In the genomic region with DNA sequence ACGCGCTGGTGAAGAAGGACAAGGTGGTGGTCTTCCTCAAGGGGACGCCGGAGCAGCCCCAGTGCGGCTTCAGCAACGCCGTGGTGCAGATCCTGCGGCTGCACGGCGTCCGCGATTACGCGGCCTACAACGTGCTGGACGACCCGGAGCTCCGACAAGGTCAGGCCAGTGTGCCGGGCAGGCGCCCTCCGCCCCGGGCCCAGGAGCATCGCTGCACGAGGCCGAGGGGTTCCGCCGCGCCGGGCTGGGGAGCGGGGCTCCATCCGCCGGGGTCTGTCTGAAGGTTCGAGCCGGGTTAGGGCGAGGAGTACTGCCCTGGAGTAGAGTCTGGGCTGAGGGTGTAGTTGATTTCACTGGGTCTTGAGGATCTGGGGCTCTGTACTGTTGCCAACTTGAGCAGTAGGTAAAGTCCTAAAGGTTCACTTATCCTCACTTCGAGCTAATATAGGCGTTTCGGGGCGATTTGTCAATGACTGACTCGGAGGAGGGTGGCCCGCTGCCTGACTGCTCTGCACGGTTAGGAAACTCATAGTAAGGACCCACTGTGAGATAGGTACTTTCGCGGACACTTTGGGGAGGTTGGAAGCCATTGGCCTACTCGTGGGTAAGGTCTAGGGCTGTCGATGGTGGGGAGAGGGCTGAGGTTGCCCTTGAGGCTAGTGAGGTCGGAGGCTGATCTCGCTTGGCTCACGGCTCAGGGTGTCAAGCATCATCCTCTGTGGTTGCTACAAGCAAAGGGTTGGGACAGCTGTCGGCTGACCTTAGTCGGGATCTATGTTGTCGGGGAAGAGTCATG, we compare ENCODE assay signal across 8 cellular contexts. TPM values are rescaled to one million over a fixed set of nuclear protein-coding genes. Genes with fewer than 3 reads are reported as not detected.
A peak's percentile ranks its signal among the peaks of the same experiment; 100 is the strongest.
DNase-seq lines count a peak whose midpoint lies in the region; ATAC-seq lines count a peak whose summit lies in the region.

No MANE protein-coding gene starts in this region.

- no peaks in the 10 kb centered on the region for H3K27me3 Mint-ChIP-seq in activated CD8-positive, alpha-beta memory T cell treated with anti-CD3 and anti-CD28 coated beads, Interleukin-2, amount 10 ng/mL, durations not matched to agents 7 days and 5 days
- peaks cover 5 to 12% (median 6%) of the 10 kb centered on the region in 3 donors for H3K27me3 Mint-ChIP-seq in immature natural killer cell (ENCODE audit: low read depth in 3 of 3)
- no peaks in the 10 kb centered on the region for H3K27me3 Mint-ChIP-seq in stimulated activated naive CD8-positive, alpha-beta T cell treated with anti-CD3 and anti-CD28 coated beads, Interleukin-15, amount 100 ng/mL, for 72 hours

- peaks cover 66% of the 10 kb centered on the region for H3K4me1 Mint-ChIP-seq in activated CD8-positive, alpha-beta memory T cell treated with anti-CD3 and anti-CD28 coated beads, Interleukin-2, amount 10 ng/mL, durations not matched to agents 7 days and 5 days
- peaks cover 54 to 71% of the 10 kb centered on the region in 2 donors for H3K4me1 Mint-ChIP-seq in immature natural killer cell
- H3K4me1 Mint-ChIP-seq in stimulated activated naive CD8-positive, alpha-beta T cell treated with anti-CD3 and anti-CD28 coated beads, Interleukin-15, amount 100 ng/mL, for 72 hours: peaks cover 69% of the 10 kb centered on the region

- CTCF ChIA-PET in activated CD8-positive, alpha-beta memory T cell treated with anti-CD3 and anti-CD28 coated beads, Interleukin-2, amount 10 ng/mL, durations not matched to agents 7 days and 5 days (lab: Charles Lee): interaction anchor here (1.1 to 5.1 kb wide), 6 partner anchors 9 to 93 kb away, joined by 3 to 40 read pairs (median 11); a partner anchor contains a TSS

- peak; percentile 53 for DNase-seq in activated CD8-positive, alpha-beta memory T cell treated with anti-CD3 and anti-CD28 coated beads, Interleukin-2, amount 10 ng/mL, durations not matched to agents 7 days and 5 days
- no peak for DNase-seq in activated CD8-positive, alpha-beta memory T cell treated with anti-CD3 and anti-CD28 coated beads, Interleukin-2, amount 50 U/mL, for 4 hours
- no peak for DNase-seq in activated naive CD4-positive, alpha-beta T cell treated with anti-CD3 and anti-CD28 coated beads, Interleukin-2, amount 50 U/mL, for 72 hours (ENCODE audit: low spot score in 2 of 2)
- DNase-seq in immature natural killer cell: no peak
- DNase-seq in stimulated activated naive CD8-positive, alpha-beta T cell treated with anti-CD3 and anti-CD28 coated beads, Interleukin-15, amount 100 ng/mL, for 72 hours: peak; percentile 15 to 43
- no peak for DNase-seq in SHP77 (lab: John Stamatoyannopoulos, UW)

- H3K9me3 Mint-ChIP-seq in activated CD8-positive, alpha-beta memory T cell treated with anti-CD3 and anti-CD28 coated beads, Interleukin-2, amount 10 ng/mL, durations not matched to agents 7 days and 5 days (ENCODE audit: low read depth): no peaks in the 10 kb centered on the region
- no peaks in the 10 kb centered on the region for H3K9me3 Mint-ChIP-seq in activated naive CD4-positive, alpha-beta T cell treated with anti-CD3 and anti-CD28 coated beads, Interleukin-2, amount 50 U/mL, for 72 hours
- no peaks in the 10 kb centered on the region for H3K9me3 Mint-ChIP-seq in immature natural killer cell
- no peaks in the 10 kb centered on the region for H3K9me3 Mint-ChIP-seq in stimulated activated naive CD8-positive, alpha-beta T cell treated with anti-CD3 and anti-CD28 coated beads, Interleukin-15, amount 100 ng/mL, for 72 hours

- ATAC-seq in activated CD8-positive, alpha-beta memory T cell treated with anti-CD3 and anti-CD28 coated beads, Interleukin-2, amount 10 ng/mL, durations not matched to agents 7 days and 5 days: peak; percentile 1
- ATAC-seq in HG03175 (IDR thresholded peaks at IDR 0.05; ENCODE audit: unreplicated experiment) (peak; percentile 1), GM19463 (IDR thresholded peaks at IDR 0.05; ENCODE audit: unreplicated experiment) (no peak)
- no peak for ATAC-seq in activated naive CD4-positive, alpha-beta T cell treated with anti-CD3 and anti-CD28 coated beads, Interleukin-2, amount 50 U/mL, for 72 hours
- peak; percentile 3 for ATAC-seq in stimulated activated naive CD8-positive, alpha-beta T cell treated with anti-CD3 and anti-CD28 coated beads, Interleukin-15, amount 100 ng/mL, for 72 hours

- peaks cover 16% of the 10 kb centered on the region for H3K36me3 Mint-ChIP-seq in activated CD8-positive, alpha-beta memory T cell treated with anti-CD3 and anti-CD28 coated beads, Interleukin-2, amount 10 ng/mL, durations not matched to agents 7 days and 5 days
- peaks cover 35 to 45% of the 10 kb centered on the region in 2 donors for H3K36me3 Mint-ChIP-seq in activated naive CD4-positive, alpha-beta T cell treated with anti-CD3 and anti-CD28 coated beads, Interleukin-2, amount 50 U/mL, for 72 hours
- H3K36me3 Mint-ChIP-seq in immature natural killer cell: peaks cover 0 to 6% (median 0%) of the 10 kb centered on the region in 3 donors

- H3K27ac Mint-ChIP-seq in activated CD8-positive, alpha-beta memory T cell treated with anti-CD3 and anti-CD28 coated beads, Interleukin-2, amount 10 ng/mL, durations not matched to agents 7 days and 5 days: peak overlapping the region; percentile 83
- H3K27ac Mint-ChIP-seq in activated naive CD4-positive, alpha-beta T cell treated with anti-CD3 and anti-CD28 coated beads, Interleukin-2, amount 50 U/mL, for 72 hours: peak overlapping the region; percentile 99
- H3K27ac Mint-ChIP-seq in immature natural killer cell: peak overlapping the region; percentile 64 to 93 (median 84)
- peak overlapping the region; percentile 79 to 96 for H3K27ac Mint-ChIP-seq in stimulated activated naive CD8-positive, alpha-beta T cell treated with anti-CD3 and anti-CD28 coated beads, Interleukin-15, amount 100 ng/mL, for 72 hours

- H3K4me3 Mint-ChIP-seq in activated CD8-positive, alpha-beta memory T cell treated with anti-CD3 and anti-CD28 coated beads, Interleukin-2, amount 10 ng/mL, durations not matched to agents 7 days and 5 days: peak overlapping the region; percentile 94
- peak overlapping the region; percentile 88 to 96 (median 92) for H3K4me3 Mint-ChIP-seq in immature natural killer cell
- H3K4me3 Mint-ChIP-seq in stimulated activated naive CD8-positive, alpha-beta T cell treated with anti-CD3 and anti-CD28 coated beads, Interleukin-15, amount 100 ng/mL, for 72 hours: peak overlapping the region; percentile 98 to 99

RNA-seq across cellular contexts. Expression of a gene that starts 0.6 kb away (rescaled TPM):
- 10 to 100 TPM; 36.4 to 48.5 TPM for total RNA-seq in activated CD8-positive, alpha-beta memory T cell treated with anti-CD3 and anti-CD28 coated beads, Interleukin-2, amount 10 ng/mL, durations not matched to agents 7 days and 5 days
- 10 to 100 TPM; 36.0 to 45.9 TPM for total RNA-seq in activated naive CD4-positive, alpha-beta T cell treated with anti-CD3 and anti-CD28 coated beads, Interleukin-2, amount 50 U/mL, for 72 hours
- polyA plus RNA-seq in immature natural killer cell: 10 to 100 TPM; 54.5 to 87.1 (median 81.7) TPM

RNA-seq across cellular contexts. Expression of a gene that starts 19.0 kb away (rescaled TPM):
- total RNA-seq in activated CD8-positive, alpha-beta memory T cell treated with anti-CD3 and anti-CD28 coated beads, Interleukin-2, amount 10 ng/mL, durations not matched to agents 7 days and 5 days: 10 to 100 TPM; 65.8 to 81.6 TPM
- total RNA-seq in activated naive CD4-positive, alpha-beta T cell treated with anti-CD3 and anti-CD28 coated beads, Interleukin-2, amount 50 U/mL, for 72 hours: 10 to 100 TPM in 1 of 2 donors, 1 to 10 TPM in 1; 9.9 to 73.8 TPM
- 1 to 10 TPM in 2 of 3 donors, not detected in 1; 1.0 to 1.4 TPM for polyA plus RNA-seq in immature natural killer cell

Comparison
In these comparisons a context has a peak if more than half of its experiments do, and no peak if none do; other contexts are left out.
1. DNase-seq: peak in activated CD8-positive, alpha-beta memory T cell treated with anti-CD3 and anti-CD28 coated beads, Interleukin-2, amount 10 ng/mL, durations not matched to agents 7 days and 5 days (single experiment) and stimulated activated naive CD8-positive, alpha-beta T cell treated with anti-CD3 and anti-CD28 coated beads, Interleukin-15, amount 100 ng/mL, for 72 hours (2 of 2); none in activated CD8-positive, alpha-beta memory T cell treated with anti-CD3 and anti-CD28 coated beads, Interleukin-2, amount 50 U/mL, for 4 hours (single experiment), activated naive CD4-positive, alpha-beta T cell treated with anti-CD3 and anti-CD28 coated beads, Interleukin-2, amount 50 U/mL, for 72 hours (0 of 2), immature natural killer cell (0 of 3) and SHP77 (0 of 2).
2. ATAC-seq: peak in activated CD8-positive, alpha-beta memory T cell treated with anti-CD3 and anti-CD28 coated beads, Interleukin-2, amount 10 ng/mL, durations not matched to agents 7 days and 5 days (single experiment), HG03175 (single experiment) and stimulated activated naive CD8-positive, alpha-beta T cell treated with anti-CD3 and anti-CD28 coated beads, Interleukin-15, amount 100 ng/mL, for 72 hours (single experiment); none in activated naive CD4-positive, alpha-beta T cell treated with anti-CD3 and anti-CD28 coated beads, Interleukin-2, amount 50 U/mL, for 72 hours (0 of 2) and GM19463 (single experiment).
3. Peak in every context shown above with its lines, with median percentiles within 50 percentile points of each other: H3K27ac Mint-ChIP-seq and H3K4me3 Mint-ChIP-seq.